2 cellular contexts compared by ENCODE assay signal in the genomic region with DNA sequence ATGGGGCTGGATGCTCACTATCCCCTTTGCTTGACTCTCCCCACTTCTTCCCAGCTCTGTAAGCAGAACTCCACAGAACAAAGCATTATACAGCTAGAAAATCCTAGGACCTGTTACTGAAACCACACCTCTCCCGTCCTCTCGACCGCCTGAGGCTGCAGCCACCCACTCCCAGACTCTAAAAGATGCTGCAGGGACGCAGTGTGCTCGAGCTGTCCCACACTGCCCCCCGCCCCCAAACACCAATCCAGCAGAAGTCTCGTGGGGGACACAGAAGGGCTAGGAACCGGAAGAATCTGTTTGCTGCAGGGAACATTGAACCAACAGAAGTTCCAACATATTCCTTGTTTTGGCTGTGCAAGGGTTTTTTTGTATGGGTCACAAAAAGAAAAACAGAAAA.
TF ChIP-seq lines count a peak whose summit lies in the region.

No MANE protein-coding gene starts in this region.

TF ChIP-seq in HEK293, 187 proteins besides CTCF, POLR2A, EP300 and RAD21 (continued from another document):
- peak; percentile 48; the same call in 1 of the 2 replicates for TF ChIP-seq EGR2 (tag by site-specific recombination; IDR thresholded peaks at IDR 0.05; ENCODE audit: low read depth)

TF ChIP-seq in H1, 55 proteins besides CTCF, POLR2A, EP300 and RAD21 (continued from another document):
- TF ChIP-seq TAF7 (optimal IDR thresholded peaks at IDR 0.05; ENCODE audit: borderline replicate concordance, low read depth, low read length) (no peak), GTF2F1 (IDR thresholded peaks at IDR 0.05; ENCODE audit: borderline replicate concordance, low read depth, low read length) (no peak), GABPA (IDR thresholded peaks at IDR 0.05; ENCODE audit: borderline replicate concordance, insufficient read depth, low read length) (no peak), RFX5 (IDR thresholded peaks at IDR 0.05; ENCODE audit: borderline replicate concordance, low read depth, low read length) (no peak), SUZ12 (IDR thresholded peaks at IDR 0.05; ENCODE audit: low read length) (no peak), EGR1 (IDR thresholded peaks at IDR 0.05; ENCODE audit: borderline replicate concordance, low read depth, low read length) (no peak), JUND (IDR thresholded peaks at IDR 0.05; ENCODE audit: low read length) (no peak), NANOG (IDR thresholded peaks at IDR 0.05; ENCODE audit: insufficient read depth, low read depth, low read length, poor library complexity, severe bottlenecking) (no peak), BRCA1 (IDR thresholded peaks at IDR 0.05; ENCODE audit: low read depth, low read length) (no peak)
- TF ChIP-seq, protein P1, sequence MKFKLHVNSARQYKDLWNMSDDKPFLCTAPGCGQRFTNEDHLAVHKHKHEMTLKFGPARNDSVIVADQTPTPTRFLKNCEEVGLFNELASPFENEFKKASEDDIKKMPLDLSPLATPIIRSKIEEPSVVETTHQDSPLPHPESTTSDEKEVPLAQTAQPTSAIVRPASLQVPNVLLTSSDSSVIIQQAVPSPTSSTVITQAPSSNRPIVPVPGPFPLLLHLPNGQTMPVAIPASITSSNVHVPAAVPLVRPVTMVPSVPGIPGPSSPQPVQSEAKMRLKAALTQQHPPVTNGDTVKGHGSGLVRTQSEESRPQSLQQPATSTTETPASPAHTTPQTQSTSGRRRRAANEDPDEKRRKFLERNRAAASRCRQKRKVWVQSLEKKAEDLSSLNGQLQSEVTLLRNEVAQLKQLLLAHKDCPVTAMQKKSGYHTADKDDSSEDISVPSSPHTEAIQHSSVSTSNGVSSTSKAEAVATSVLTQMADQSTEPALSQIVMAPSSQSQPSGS (IDR thresholded peaks at IDR 0.05; ENCODE audit: low read length) = no peak
